1 cellular context compared by ENCODE assay signal in the genomic region with DNA sequence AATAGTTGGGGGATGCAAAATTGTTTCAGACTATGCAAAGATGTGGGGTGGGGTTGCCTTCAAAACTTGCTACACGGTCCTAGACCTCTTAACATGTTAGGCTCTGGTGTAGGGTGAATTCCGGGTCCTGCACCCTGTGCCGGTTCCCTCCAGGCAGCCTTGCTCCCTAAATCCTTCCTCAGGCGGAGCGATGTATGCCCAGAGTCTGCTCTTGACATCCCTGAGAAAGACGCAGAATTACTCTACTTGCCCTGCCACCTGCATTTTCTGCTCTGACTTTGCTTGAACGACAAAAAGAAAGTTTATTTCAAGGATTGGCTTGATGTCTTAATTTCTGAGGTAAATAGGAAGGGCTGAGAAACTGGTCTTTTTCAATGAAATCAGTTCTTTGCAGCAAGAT.
TF ChIP-seq lines count a peak whose summit lies in the region.

No MANE protein-coding gene starts in this region.

TF ChIP-seq in WTC11, 78 proteins besides CTCF, POLR2A, EP300 and RAD21 (continued from another document):
- TF ChIP-seq, protein P1, sequence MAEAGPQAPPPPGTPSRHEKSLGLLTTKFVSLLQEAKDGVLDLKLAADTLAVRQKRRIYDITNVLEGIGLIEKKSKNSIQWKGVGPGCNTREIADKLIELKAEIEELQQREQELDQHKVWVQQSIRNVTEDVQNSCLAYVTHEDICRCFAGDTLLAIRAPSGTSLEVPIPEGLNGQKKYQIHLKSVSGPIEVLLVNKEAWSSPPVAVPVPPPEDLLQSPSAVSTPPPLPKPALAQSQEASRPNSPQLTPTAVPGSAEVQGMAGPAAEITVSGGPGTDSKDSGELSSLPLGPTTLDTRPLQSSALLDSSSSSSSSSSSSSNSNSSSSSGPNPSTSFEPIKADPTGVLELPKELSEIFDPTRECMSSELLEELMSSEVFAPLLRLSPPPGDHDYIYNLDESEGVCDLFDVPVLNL (CRISPR knock-in tag; IDR thresholded peaks at IDR 0.05; ENCODE audit: borderline replicate concordance, low read depth) = no peak
- no peak for TF ChIP-seq SMAD3 (CRISPR knock-in tag; IDR thresholded peaks at IDR 0.05; ENCODE audit: borderline replicate concordance)
- no peak for TF ChIP-seq JAZF1 (CRISPR knock-in tag; IDR thresholded peaks at IDR 0.05)
- no peak for TF ChIP-seq GABPB1 (CRISPR knock-in tag; IDR thresholded peaks at IDR 0.05)
- TF ChIP-seq, protein P2, sequence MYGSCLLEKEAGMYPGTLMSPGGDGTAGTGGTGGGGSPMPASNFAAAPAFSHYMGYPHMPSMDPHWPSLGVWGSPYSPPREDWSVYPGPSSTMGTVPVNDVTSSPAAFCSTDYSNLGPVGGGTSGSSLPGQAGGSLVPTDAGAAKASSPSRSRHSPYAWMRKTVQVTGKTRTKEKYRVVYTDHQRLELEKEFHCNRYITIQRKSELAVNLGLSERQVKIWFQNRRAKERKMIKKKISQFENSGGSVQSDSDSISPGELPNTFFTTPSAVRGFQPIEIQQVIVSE (CRISPR knock-in tag; IDR thresholded peaks at IDR 0.05; ENCODE audit: borderline replicate concordance) = no peak
- TF ChIP-seq, protein P3, sequence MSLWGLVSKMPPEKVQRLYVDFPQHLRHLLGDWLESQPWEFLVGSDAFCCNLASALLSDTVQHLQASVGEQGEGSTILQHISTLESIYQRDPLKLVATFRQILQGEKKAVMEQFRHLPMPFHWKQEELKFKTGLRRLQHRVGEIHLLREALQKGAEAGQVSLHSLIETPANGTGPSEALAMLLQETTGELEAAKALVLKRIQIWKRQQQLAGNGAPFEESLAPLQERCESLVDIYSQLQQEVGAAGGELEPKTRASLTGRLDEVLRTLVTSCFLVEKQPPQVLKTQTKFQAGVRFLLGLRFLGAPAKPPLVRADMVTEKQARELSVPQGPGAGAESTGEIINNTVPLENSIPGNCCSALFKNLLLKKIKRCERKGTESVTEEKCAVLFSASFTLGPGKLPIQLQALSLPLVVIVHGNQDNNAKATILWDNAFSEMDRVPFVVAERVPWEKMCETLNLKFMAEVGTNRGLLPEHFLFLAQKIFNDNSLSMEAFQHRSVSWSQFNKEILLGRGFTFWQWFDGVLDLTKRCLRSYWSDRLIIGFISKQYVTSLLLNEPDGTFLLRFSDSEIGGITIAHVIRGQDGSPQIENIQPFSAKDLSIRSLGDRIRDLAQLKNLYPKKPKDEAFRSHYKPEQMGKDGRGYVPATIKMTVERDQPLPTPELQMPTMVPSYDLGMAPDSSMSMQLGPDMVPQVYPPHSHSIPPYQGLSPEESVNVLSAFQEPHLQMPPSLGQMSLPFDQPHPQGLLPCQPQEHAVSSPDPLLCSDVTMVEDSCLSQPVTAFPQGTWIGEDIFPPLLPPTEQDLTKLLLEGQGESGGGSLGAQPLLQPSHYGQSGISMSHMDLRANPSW (CRISPR knock-in tag; conservative IDR thresholded peaks at IDR 0.05; ENCODE audit: low read depth) = no peak
- TF ChIP-seq, protein P4, sequence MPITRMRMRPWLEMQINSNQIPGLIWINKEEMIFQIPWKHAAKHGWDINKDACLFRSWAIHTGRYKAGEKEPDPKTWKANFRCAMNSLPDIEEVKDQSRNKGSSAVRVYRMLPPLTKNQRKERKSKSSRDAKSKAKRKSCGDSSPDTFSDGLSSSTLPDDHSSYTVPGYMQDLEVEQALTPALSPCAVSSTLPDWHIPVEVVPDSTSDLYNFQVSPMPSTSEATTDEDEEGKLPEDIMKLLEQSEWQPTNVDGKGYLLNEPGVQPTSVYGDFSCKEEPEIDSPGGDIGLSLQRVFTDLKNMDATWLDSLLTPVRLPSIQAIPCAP (CRISPR knock-in tag; IDR thresholded peaks at IDR 0.05) = no peak
